ENCODE assay signal across 1 cellular context in the genomic region with DNA sequence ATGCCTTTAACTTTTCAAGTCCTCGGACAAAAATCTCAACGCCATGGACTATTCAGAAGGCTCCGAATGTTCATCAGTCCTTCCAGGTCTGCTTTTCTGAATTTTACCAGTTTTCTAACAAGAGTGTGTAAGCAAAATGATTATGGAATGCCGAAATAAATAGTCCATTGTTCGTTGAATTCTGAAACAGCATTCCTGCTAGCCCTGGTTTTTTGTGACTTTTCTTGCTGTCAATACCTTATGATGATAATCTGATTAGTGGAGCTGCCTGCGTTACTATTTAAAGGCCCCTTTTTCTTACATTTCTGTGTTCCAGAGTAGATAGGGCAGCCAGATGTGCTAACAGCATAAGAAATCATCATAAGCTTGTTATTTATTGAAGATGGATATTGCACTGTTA.
TF ChIP-seq lines count a peak whose summit lies in the region.

No MANE protein-coding gene starts in this region.

TF ChIP-seq in GM12878, 131 proteins besides CTCF, POLR2A, EP300 and RAD21 (continued from another document):
- TF ChIP-seq PML (IDR thresholded peaks at IDR 0.05; ENCODE audit: low read length) (no peak), SP1 (IDR thresholded peaks at IDR 0.05; ENCODE audit: low read depth, low read length) (no peak), ZBTB33 (IDR thresholded peaks at IDR 0.05) (no peak)
- TF ChIP-seq, protein P1, sequence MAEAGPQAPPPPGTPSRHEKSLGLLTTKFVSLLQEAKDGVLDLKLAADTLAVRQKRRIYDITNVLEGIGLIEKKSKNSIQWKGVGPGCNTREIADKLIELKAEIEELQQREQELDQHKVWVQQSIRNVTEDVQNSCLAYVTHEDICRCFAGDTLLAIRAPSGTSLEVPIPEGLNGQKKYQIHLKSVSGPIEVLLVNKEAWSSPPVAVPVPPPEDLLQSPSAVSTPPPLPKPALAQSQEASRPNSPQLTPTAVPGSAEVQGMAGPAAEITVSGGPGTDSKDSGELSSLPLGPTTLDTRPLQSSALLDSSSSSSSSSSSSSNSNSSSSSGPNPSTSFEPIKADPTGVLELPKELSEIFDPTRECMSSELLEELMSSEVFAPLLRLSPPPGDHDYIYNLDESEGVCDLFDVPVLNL (IDR thresholded peaks at IDR 0.05; ENCODE audit: low read depth, low read length), result no peak
- TF ChIP-seq, protein P2, sequence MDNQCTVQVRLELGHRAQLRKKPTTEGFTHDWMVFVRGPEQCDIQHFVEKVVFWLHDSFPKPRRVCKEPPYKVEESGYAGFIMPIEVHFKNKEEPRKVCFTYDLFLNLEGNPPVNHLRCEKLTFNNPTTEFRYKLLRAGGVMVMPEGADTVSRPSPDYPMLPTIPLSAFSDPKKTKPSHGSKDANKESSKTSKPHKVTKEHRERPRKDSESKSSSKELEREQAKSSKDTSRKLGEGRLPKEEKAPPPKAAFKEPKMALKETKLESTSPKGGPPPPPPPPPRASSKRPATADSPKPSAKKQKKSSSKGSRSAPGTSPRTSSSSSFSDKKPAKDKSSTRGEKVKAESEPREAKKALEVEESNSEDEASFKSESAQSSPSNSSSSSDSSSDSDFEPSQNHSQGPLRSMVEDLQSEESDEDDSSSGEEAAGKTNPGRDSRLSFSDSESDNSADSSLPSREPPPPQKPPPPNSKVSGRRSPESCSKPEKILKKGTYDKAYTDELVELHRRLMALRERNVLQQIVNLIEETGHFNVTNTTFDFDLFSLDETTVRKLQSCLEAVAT (IDR thresholded peaks at IDR 0.05), result no peak
- TF ChIP-seq, protein P3, sequence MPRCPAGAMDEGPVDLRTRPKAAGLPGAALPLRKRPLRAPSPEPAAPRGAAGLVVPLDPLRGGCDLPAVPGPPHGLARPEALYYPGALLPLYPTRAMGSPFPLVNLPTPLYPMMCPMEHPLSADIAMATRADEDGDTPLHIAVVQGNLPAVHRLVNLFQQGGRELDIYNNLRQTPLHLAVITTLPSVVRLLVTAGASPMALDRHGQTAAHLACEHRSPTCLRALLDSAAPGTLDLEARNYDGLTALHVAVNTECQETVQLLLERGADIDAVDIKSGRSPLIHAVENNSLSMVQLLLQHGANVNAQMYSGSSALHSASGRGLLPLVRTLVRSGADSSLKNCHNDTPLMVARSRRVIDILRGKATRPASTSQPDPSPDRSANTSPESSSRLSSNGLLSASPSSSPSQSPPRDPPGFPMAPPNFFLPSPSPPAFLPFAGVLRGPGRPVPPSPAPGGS (IDR thresholded peaks at IDR 0.05; ENCODE audit: borderline replicate concordance, insufficient read depth, low read depth, low read length, poor library complexity, severe bottlenecking), result no peak
